In genomic region chr16:70391881-70392481, GRCh38 we compare ENCODE assay signal across 12 cellular contexts. TPM values are rescaled to one million over a fixed set of nuclear protein-coding genes. Genes with fewer than 3 reads are reported as not detected.
DNase-seq lines count a peak whose midpoint lies in the region; ATAC-seq lines count a peak whose summit lies in the region.
"Had no signal": no experiment of that assay in that cellular context is flagged by ENCODE, and none has a peak within 500 bp of the region (broad histone marks: within the 10 kb centered on the region; RNA-seq: fewer than 3 reads in every experiment).

No MANE protein-coding gene starts in this region.

- H3K27me3 Mint-ChIP-seq in CD4-positive, CD25-positive, alpha-beta regulatory T cell = no peaks in the 10 kb centered on the region
- no peaks in the 10 kb centered on the region for H3K27me3 Mint-ChIP-seq in dendritic cell treated with granulocyte-macrophage colony-stimulating factor and Interleukin-4, amounts not matched to agents 40 ng/mL and 50 ng/mL, for 4 days

- H3K4me1 ChIP-seq in CD4-positive, CD25-positive, alpha-beta regulatory T cell (ENCODE audit: control insufficient read depth, insufficient read depth, low read length, poor library complexity, severe bottlenecking) = peaks cover 6% of the 10 kb centered on the region

- H3K4me3 ChIP-seq in CD4-positive, CD25-positive, alpha-beta regulatory T cell (ENCODE audit: low read depth, low read length) = no peak overlapping the region

- peaks cover 13% of the 10 kb centered on the region for H3K36me3 ChIP-seq in CD4-positive, CD25-positive, alpha-beta regulatory T cell (ENCODE audit: control insufficient read depth, insufficient read depth, low read length)

- H3K27me3 ChIP-seq in CD4-positive, CD25-positive, alpha-beta regulatory T cell (ENCODE audit: control insufficient read depth, insufficient read depth, low read length) = no peaks in the 10 kb centered on the region

- no peaks in the 10 kb centered on the region for H3K9me3 Mint-ChIP-seq in CD4-positive, CD25-positive, alpha-beta regulatory T cell
- H3K9me3 Mint-ChIP-seq in dendritic cell treated with granulocyte-macrophage colony-stimulating factor and Interleukin-4, amounts not matched to agents 40 ng/mL and 50 ng/mL, for 4 days = no peaks in the 10 kb centered on the region

- peaks cover 0 to 7% (median 0%) of the 10 kb centered on the region in 4 donors for H3K4me1 Mint-ChIP-seq in CD4-positive, CD25-positive, alpha-beta regulatory T cell
- peaks cover 9% of the 10 kb centered on the region for H3K4me1 Mint-ChIP-seq in dendritic cell treated with granulocyte-macrophage colony-stimulating factor and Interleukin-4, amounts not matched to agents 40 ng/mL and 50 ng/mL, for 4 days (ENCODE audit: low read depth)

- H3K27ac ChIP-seq in CD4-positive, CD25-positive, alpha-beta regulatory T cell (ENCODE audit: insufficient read depth, low read length, poor library complexity, severe bottlenecking) = no peak overlapping the region

- no peaks in the 10 kb centered on the region for H3K9me3 ChIP-seq in CD4-positive, CD25-positive, alpha-beta regulatory T cell (ENCODE audit: control insufficient read depth in 2 of 2, low read length in 2 of 2)

- intact Hi-C loops in dendritic cell treated with granulocyte-macrophage colony-stimulating factor and Interleukin-4, amounts not matched to agents 40 ng/mL and 50 ng/mL, for 4 days (cut with micrococcal nuclease) = no loop called here

- ATAC-seq in CD4-positive, CD25-positive, alpha-beta regulatory T cell (ENCODE audit: low read depth in 2 of 2) = no peak
- ATAC-seq in GM18519 (IDR thresholded peaks at IDR 0.05; ENCODE audit: low FRiP score, unreplicated experiment) = no peak
- no peak for ATAC-seq in HG02981 (IDR thresholded peaks at IDR 0.05; ENCODE audit: unreplicated experiment)

- DNase-seq in CD4-positive, CD25-positive, alpha-beta regulatory T cell = no peak
- DNase-seq in NCI-H1694 treated with DMSO at 0.1 percent for 48 hours (lab: John Stamatoyannopoulos, UW) (peak; percentile 58), occipital lobe (lab: John Stamatoyannopoulos, UW) (peak; percentile 66), NCI-H510A (lab: John Stamatoyannopoulos, UW) (no peak)
- DNase-seq in activated effector memory CD4-positive, alpha-beta T cell treated with anti-CD3 and anti-CD28 coated beads, Interleukin-2, amount 50 U/mL, for 16 hours = no peak
- DNase-seq: activated CD8-positive, alpha-beta memory T cell treated with anti-CD3 and anti-CD28 coated beads, Interleukin-2, amount 50 U/mL, for 4 hours; DMS53; NCI-H226; SW 1271 had no signal

- H3K4me3 Mint-ChIP-seq in CD4-positive, CD25-positive, alpha-beta regulatory T cell = no peak overlapping the region
- no peak overlapping the region for H3K4me3 Mint-ChIP-seq in dendritic cell treated with granulocyte-macrophage colony-stimulating factor and Interleukin-4, amounts not matched to agents 40 ng/mL and 50 ng/mL, for 4 days

- peaks cover 8% of the 10 kb centered on the region for H3K36me3 Mint-ChIP-seq in CD4-positive, CD25-positive, alpha-beta regulatory T cell
- peaks cover 94% of the 10 kb centered on the region for H3K36me3 Mint-ChIP-seq in dendritic cell treated with granulocyte-macrophage colony-stimulating factor and Interleukin-4, amounts not matched to agents 40 ng/mL and 50 ng/mL, for 4 days (ENCODE audit: low read depth)

- H3K27ac Mint-ChIP-seq in CD4-positive, CD25-positive, alpha-beta regulatory T cell = peak overlapping the region in 2 of 3 donors; percentile 35 to 39
- H3K27ac Mint-ChIP-seq in dendritic cell treated with granulocyte-macrophage colony-stimulating factor and Interleukin-4, amounts not matched to agents 40 ng/mL and 50 ng/mL, for 4 days = peak overlapping the region; percentile 25

RNA-seq across cellular contexts. Expression of gene DDX19A, which starts 45.3 kb away (rescaled TPM):
- 53.7 TPM for total RNA-seq in CD4-positive, CD25-positive, alpha-beta regulatory T cell
- 10 to 100 TPM; 26.3 to 40.5 (median 30.8) TPM for polyA plus RNA-seq in CD4-positive, CD25-positive, alpha-beta regulatory T cell
- 37.1 TPM for total RNA-seq in occipital lobe

RNA-seq across cellular contexts. Expression of gene ST3GAL2, which starts 46.9 kb away (rescaled TPM):
- total RNA-seq in CD4-positive, CD25-positive, alpha-beta regulatory T cell = 22.1 TPM
- 10 to 100 TPM; 10.5 to 17.5 (median 14.6) TPM for polyA plus RNA-seq in CD4-positive, CD25-positive, alpha-beta regulatory T cell
- total RNA-seq in occipital lobe = 35.2 TPM

Comparison
In these comparisons a context has a peak if more than half of its experiments do, and no peak if none do; other contexts are left out.
1. DNase-seq: peak in NCI-H1694 treated with DMSO at 0.1 percent for 48 hours (single experiment) and occipital lobe (single experiment); none in CD4-positive, CD25-positive, alpha-beta regulatory T cell (0 of 3), NCI-H510A (single experiment) and activated effector memory CD4-positive, alpha-beta T cell treated with anti-CD3 and anti-CD28 coated beads, Interleukin-2, amount 50 U/mL, for 16 hours (single experiment).